22 cellular contexts compared by ENCODE assay signal in the genomic region with DNA sequence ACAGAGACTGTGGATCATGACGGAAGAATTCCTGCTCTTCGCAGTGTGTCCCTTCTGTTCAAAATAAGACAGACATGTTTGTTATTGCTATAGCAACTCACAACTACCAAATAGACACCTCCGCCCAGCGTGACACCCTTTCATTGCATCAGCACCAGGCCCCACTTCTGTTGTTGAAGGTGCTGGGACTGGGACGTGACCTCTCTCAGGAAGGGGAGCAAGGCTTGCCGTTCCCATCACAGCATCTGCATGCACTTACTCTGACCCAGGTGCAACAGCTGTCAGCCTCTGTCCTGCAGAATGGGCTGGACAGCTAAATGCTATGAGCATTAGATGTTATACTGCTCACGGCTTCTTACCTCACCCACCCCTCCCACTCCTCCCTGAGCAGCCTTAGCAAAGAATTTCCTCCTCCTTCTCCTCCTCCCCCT.
DNase-seq lines count a peak whose midpoint lies in the region; ATAC-seq, FAIRE-seq and TF ChIP-seq lines count a peak whose summit lies in the region.
"Had no signal": no experiment of that assay in that cellular context is flagged by ENCODE, and none has a peak within 500 bp of the region (broad histone marks: within the 10 kb centered on the region; RNA-seq: fewer than 3 reads in every experiment).

No MANE protein-coding gene starts in this region.

- H3K27ac Mint-ChIP-seq in neural progenitor cell = no peak overlapping the region
- H3K27ac Mint-ChIP-seq: activated CD4-positive, alpha-beta T cell treated with anti-CD3 and anti-CD28 coated beads for 36 hours; activated naive CD4-positive, alpha-beta T cell treated with anti-CD3 and anti-CD28 coated beads, Interleukin-2, amount 50 U/mL, for 24 hours; stimulated activated naive B cell treated with anti-CD40 and anti-IgM and Interleukin-4, amounts not matched to agents 10 μg/mL and 1 μg/mL and 100 μg/mL, for 72 hours had no signal

- ATAC-seq in HepG2 (no peak), right lobe of liver (no peak), GM21723 (IDR thresholded peaks at IDR 0.05; ENCODE audit: unreplicated experiment) (no peak)
- ATAC-seq: activated CD4-positive, alpha-beta T cell treated with anti-CD3 and anti-CD28 coated beads for 36 hours; stimulated activated naive B cell treated with anti-CD40 and anti-IgM and Interleukin-4, amounts not matched to agents 10 μg/mL and 1 μg/mL and 100 μg/mL, for 72 hours had no signal

- no peaks in the 10 kb centered on the region for H3K36me3 Mint-ChIP-seq in neural progenitor cell
- H3K36me3 Mint-ChIP-seq: activated naive CD4-positive, alpha-beta T cell treated with anti-CD3 and anti-CD28 coated beads, Interleukin-2, amount 50 U/mL, for 24 hours; stimulated activated naive B cell treated with anti-CD40 and anti-IgM and Interleukin-4, amounts not matched to agents 10 μg/mL and 1 μg/mL and 100 μg/mL, for 72 hours had no signal

- no peak for TF ChIP-seq EP300 in HepG2 (IDR thresholded peaks at IDR 0.05; ENCODE audit: low read depth in 2 of 2, low read length in 2 of 2)
- no peak for TF ChIP-seq EP300 in HepG2 (CRISPR knock-in tag; IDR thresholded peaks at IDR 0.05; ENCODE audit: borderline replicate concordance)

- peaks cover 13% of the 10 kb centered on the region for H3K4me1 ChIP-seq in HepG2 (ENCODE audit: insufficient read depth, low read length)
- H3K4me1 ChIP-seq in right lobe of liver = peaks cover 0 to 12% (median 6%) of the 10 kb centered on the region in 4 donors
- H3K4me1 ChIP-seq in left ventricle myocardium inferior = peaks cover 8% of the 10 kb centered on the region
- peaks cover 19% of the 10 kb centered on the region for H3K4me1 ChIP-seq in neural progenitor cell
- H3K4me1 ChIP-seq: BE2C, thyroid gland had no signal

- H3K4me1 Mint-ChIP-seq in neural progenitor cell = peaks cover 31% of the 10 kb centered on the region
- H3K4me1 Mint-ChIP-seq: activated naive CD4-positive, alpha-beta T cell treated with anti-CD3 and anti-CD28 coated beads, Interleukin-2, amount 50 U/mL, for 24 hours; stimulated activated naive B cell treated with anti-CD40 and anti-IgM and Interleukin-4, amounts not matched to agents 10 μg/mL and 1 μg/mL and 100 μg/mL, for 72 hours had no signal

- DNase-seq in HepG2 (ENCODE audit: low spot score) = no peak
- no peak for DNase-seq in right lobe of liver
- peak; percentile 45 for DNase-seq in left ventricle myocardium inferior
- peak; percentile 42 for DNase-seq in neural progenitor cell (ENCODE audit: low spot score)
- no peak for DNase-seq in stimulated activated CD4-positive, alpha-beta T cell treated with anti-CD3 and anti-CD28 coated beads, Interleukin-4, amount 100 ng/mL, for 4 hours
- DNase-seq in NCI-H1417 (lab: John Stamatoyannopoulos, UW) = no peak
- no peak for DNase-seq in activated T-cell treated with anti-CD3 and anti-CD28 coated beads, Interleukin-2, amount 50 U/mL, for 48 hours
- DNase-seq: activated CD4-positive, alpha-beta T cell treated with anti-CD3 and anti-CD28 coated beads for 36 hours; BE2C; COR-L47; DND-41; effector CD4-positive, alpha-beta T cell; HCEC 1CT; NCI-H1436; NCI-H2171 treated with DMSO at 0.1 percent for 48 hours; OCI-M1; stimulated activated naive B cell treated with anti-CD40 and anti-IgM and Interleukin-4, amounts not matched to agents 10 μg/mL and 1 μg/mL and 100 μg/mL, for 72 hours; T-helper 1 cell; thyroid gland had no signal

- H3K4me3 ChIP-seq in HepG2 (replicated peaks in 1 of 3; ENCODE audit: insufficient read depth in 1 of 3, low read depth in 2 of 3, low read length in 3 of 3) = no peak overlapping the region
- no peak overlapping the region for H3K4me3 ChIP-seq in right lobe of liver
- H3K4me3 ChIP-seq in left ventricle myocardium inferior = no peak overlapping the region
- H3K4me3 ChIP-seq in neural progenitor cell = no peak overlapping the region
- H3K4me3 ChIP-seq: thyroid gland had no signal

- H2AFZ ChIP-seq in HepG2 (ENCODE audit: low read length) (no peak overlapping the region), neural progenitor cell (replicated peaks) (no peak overlapping the region)

- in situ Hi-C loops in HepG2 (cut with HindIII; ENCODE audit: extremely low pct_ligation_motif_present, low pct_unique_long_range_greater_than_20kb) = no loop called here

- H3K9ac ChIP-seq in HepG2 (ENCODE audit: insufficient read depth, low read depth, low read length) (no peak overlapping the region), neural progenitor cell (no peak overlapping the region)

- H3K27me3 ChIP-seq in HepG2 (ENCODE audit: control insufficient read depth in 1 of 2, insufficient read depth in 2 of 2, low read length in 2 of 2) (peaks cover 8 to 56% of the 10 kb centered on the region in 2 experiments; a peak in 4 of 5 replicates), right lobe of liver (no peaks in the 10 kb centered on the region), left ventricle myocardium inferior (ENCODE audit: low read depth) (peaks cover 95% of the 10 kb centered on the region), neural progenitor cell (no peaks in the 10 kb centered on the region)
- H3K27me3 ChIP-seq: BE2C, thyroid gland had no signal

- H3K36me3 ChIP-seq in HepG2 (replicated peaks in 1 of 2; ENCODE audit: control insufficient read depth in 1 of 2, insufficient read depth in 2 of 2, low read length in 2 of 2) (no peaks in the 10 kb centered on the region), right lobe of liver (no peaks in the 10 kb centered on the region), left ventricle myocardium inferior (no peaks in the 10 kb centered on the region), neural progenitor cell (no peaks in the 10 kb centered on the region)
- H3K36me3 ChIP-seq: BE2C, thyroid gland had no signal

- no peak overlapping the region for H3K4me2 ChIP-seq in HepG2 (ENCODE audit: low read depth, low read length)
- H3K4me2 ChIP-seq in neural progenitor cell = peak overlapping the region; percentile 63

- CTCF ChIA-PET in HepG2 (lab: Yijun Ruan, JAX; ENCODE audit: low intra/inter-chr PET ratio, low total read pairs) = no interaction called here

- no peaks in the 10 kb centered on the region for H3K9me3 Mint-ChIP-seq in neural progenitor cell
- H3K9me3 Mint-ChIP-seq: activated naive CD4-positive, alpha-beta T cell treated with anti-CD3 and anti-CD28 coated beads, Interleukin-2, amount 50 U/mL, for 24 hours; stimulated activated naive B cell treated with anti-CD40 and anti-IgM and Interleukin-4, amounts not matched to agents 10 μg/mL and 1 μg/mL and 100 μg/mL, for 72 hours had no signal

- FAIRE-seq in HepG2 (lab: Jason Lieb, UNC) = no peak
- FAIRE-seq: astrocyte had no signal

- intact Hi-C loops in HepG2 (cut with micrococcal nuclease; ENCODE audit: unreplicated experiment) (no loop called here), right lobe of liver (cut with DNase I) (no loop called here), left ventricle myocardium inferior (cut with micrococcal nuclease) (no loop called here)

- 44% methylated on average over 7 of the region's 7 CpGs for WGBS in HepG2 (ENCODE audit: low lambda C conversion rate)
- 84% methylated on average over 3 of the region's 7 CpGs for WGBS in right lobe of liver (ENCODE audit: insufficient coverage, low coverage, low lambda C conversion rate, missing lambda C conversion rate)

- H3K9me3 ChIP-seq in HepG2 (ENCODE audit: low read length) = no peaks in the 10 kb centered on the region
- H3K9me3 ChIP-seq in right lobe of liver = no peaks in the 10 kb centered on the region
- H3K9me3 ChIP-seq in left ventricle myocardium inferior (replicated peaks) = no peaks in the 10 kb centered on the region
- H3K9me3 ChIP-seq in neural progenitor cell (ENCODE audit: low read depth) = no peaks in the 10 kb centered on the region
- H3K9me3 ChIP-seq: BE2C, thyroid gland had no signal

- peaks cover 14% of the 10 kb centered on the region for H3K27me3 Mint-ChIP-seq in neural progenitor cell (ENCODE audit: insufficient read depth, low read depth)
- H3K27me3 Mint-ChIP-seq: stimulated activated naive B cell treated with anti-CD40 and anti-IgM and Interleukin-4, amounts not matched to agents 10 μg/mL and 1 μg/mL and 100 μg/mL, for 72 hours had no signal

- H3K79me2 ChIP-seq in HepG2 (ENCODE audit: insufficient read depth, low read length) (no peaks in the 10 kb centered on the region), neural progenitor cell (ENCODE audit: low read depth) (no peaks in the 10 kb centered on the region)

- POLR2A ChIA-PET in HepG2 (lab: Yijun Ruan, JAX) = no interaction called here

- H3K27ac ChIP-seq in HepG2 (ENCODE audit: extremely low read length, insufficient read depth, low read length) = no peak overlapping the region
- no peak overlapping the region for H3K27ac ChIP-seq in right lobe of liver
- peak overlapping the region; percentile 12 for H3K27ac ChIP-seq in left ventricle myocardium inferior (replicated peaks)
- H3K27ac ChIP-seq in neural progenitor cell = no peak overlapping the region
- H3K27ac ChIP-seq: thyroid gland had no signal

- no peak for TF ChIP-seq RAD21 in HepG2 (CRISPR knock-in tag; IDR thresholded peaks at IDR 0.05)

- no peak overlapping the region for H3K4me3 Mint-ChIP-seq in neural progenitor cell
- H3K4me3 Mint-ChIP-seq: activated CD4-positive, alpha-beta T cell treated with anti-CD3 and anti-CD28 coated beads for 36 hours; activated naive CD4-positive, alpha-beta T cell treated with anti-CD3 and anti-CD28 coated beads, Interleukin-2, amount 50 U/mL, for 24 hours; stimulated activated naive B cell treated with anti-CD40 and anti-IgM and Interleukin-4, amounts not matched to agents 10 μg/mL and 1 μg/mL and 100 μg/mL, for 72 hours had no signal

- no peaks in the 10 kb centered on the region for H3F3A ChIP-seq in neural progenitor cell (ENCODE audit: low read depth)

- H4K20me1 ChIP-seq in HepG2 (ENCODE audit: insufficient read depth, low read length) (no peaks in the 10 kb centered on the region), neural progenitor cell (ENCODE audit: low read depth) (no peaks in the 10 kb centered on the region)

- BruUV-seq in HepG2 (replicated peaks; lab: Mats Ljungman, UMichigan) = no TSS peak

- TF ChIP-seq POLR2A in HepG2 (IDR thresholded peaks at IDR 0.05; ENCODE audit: insufficient read depth in 1 of 2, low read depth in 2 of 2, low read length in 2 of 2) = no peak
- TF ChIP-seq POLR2A in right lobe of liver (IDR thresholded peaks at IDR 0.05) = no peak

- no peak for TF ChIP-seq CTCF in HepG2 (CRISPR knock-in tag; IDR thresholded peaks at IDR 0.05)
- no peak for TF ChIP-seq CTCF in right lobe of liver (IDR thresholded peaks at IDR 0.05)
- no peak for TF ChIP-seq CTCF in left ventricle myocardium inferior (IDR thresholded peaks at IDR 0.05; ENCODE audit: borderline replicate concordance)
- no peak for TF ChIP-seq CTCF in neural progenitor cell (IDR thresholded peaks at IDR 0.05)

TF ChIP-seq in HepG2, 621 proteins besides CTCF, POLR2A, EP300 and RAD21:
- no peak for TF ChIP-seq ARNT2 (CRISPR knock-in tag; IDR thresholded peaks at IDR 0.05; ENCODE audit: low read depth)
- TF ChIP-seq PCBP1 (IDR thresholded peaks at IDR 0.05; ENCODE audit: borderline replicate concordance, low read depth, low read length) = 0 out of 2 replicates have a peak, but pooled peaks have one; percentile 49
- peak; percentile 84 for TF ChIP-seq PCBP2 (optimal IDR thresholded peaks at IDR 0.05; ENCODE audit: low read depth, low read length, poor library complexity, severe bottlenecking)
- peak; percentile 46 for TF ChIP-seq HNRNPK (IDR thresholded peaks at IDR 0.05; ENCODE audit: low read depth, low read length, poor library complexity, severe bottlenecking)

Comparison
In these comparisons a context has a peak if more than half of its experiments do, and no peak if none do; other contexts are left out.
1. DNase-seq: peak in left ventricle myocardium inferior (single experiment) and neural progenitor cell (single experiment); none in HepG2 (single experiment), right lobe of liver (0 of 3), stimulated activated CD4-positive, alpha-beta T cell treated with anti-CD3 and anti-CD28 coated beads, Interleukin-4, amount 100 ng/mL, for 4 hours (0 of 2), NCI-H1417 (0 of 3) and activated T-cell treated with anti-CD3 and anti-CD28 coated beads, Interleukin-2, amount 50 U/mL, for 48 hours (0 of 2).